8 cellular contexts compared by ENCODE assay signal in genomic region chr1:56645663-56646330, GRCh38. TPM values are rescaled to one million over a fixed set of nuclear protein-coding genes. Genes with fewer than 3 reads are reported as not detected.
DNase-seq lines count a peak whose midpoint lies in the region; ATAC-seq and TF ChIP-seq lines count a peak whose summit lies in the region.

No MANE protein-coding gene starts in this region.

- TF ChIP-seq CTCF in SK-N-SH (IDR thresholded peaks at IDR 0.05), result no peak
- TF ChIP-seq CTCF in omental fat pad (IDR thresholded peaks at IDR 0.05), result no peak

- no peaks in the 10 kb centered on the region for H3K4me1 Mint-ChIP-seq in activated naive CD4-positive, alpha-beta T cell treated with anti-CD3 and anti-CD28 coated beads, Interleukin-2, amount 10 ng/mL, durations not matched to agents 7 days and 5 days

- no peaks in the 10 kb centered on the region for H3K27me3 ChIP-seq in SK-N-SH (ENCODE audit: insufficient read depth)

- no peaks in the 10 kb centered on the region for H3K36me3 Mint-ChIP-seq in activated naive CD4-positive, alpha-beta T cell treated with anti-CD3 and anti-CD28 coated beads, Interleukin-2, amount 10 ng/mL, durations not matched to agents 7 days and 5 days

- H3K9ac ChIP-seq in SK-N-SH, result peak overlapping the region; percentile 60

- peaks cover 20% of the 10 kb centered on the region for H3F3A ChIP-seq in SK-N-SH (replicated peaks; ENCODE audit: insufficient read depth)

- DNase-seq in activated naive CD4-positive, alpha-beta T cell treated with anti-CD3 and anti-CD28 coated beads, Interleukin-2, amount 10 ng/mL, durations not matched to agents 7 days and 5 days, result no peak
- DNase-seq in activated naive CD4-positive, alpha-beta T cell treated with anti-CD3 and anti-CD28 coated beads, Interleukin-2, amount 50 U/mL, for 16 hours, result no peak
- DNase-seq in SK-N-SH, result peak; percentile 34
- peak; percentile 15 for DNase-seq in globus pallidus (ENCODE audit: low spot score)
- no peak for DNase-seq in omental fat pad (ENCODE audit: low spot score)
- no peak for DNase-seq in RKO (ENCODE audit: low spot score)
- no peak for DNase-seq in NK-92 treated with Interleukin-12 subunit alpha and Interleukin-12 subunit beta, amount 100 ng/mL, for 24 hours (lab: John Stamatoyannopoulos, UW)
- no peak for DNase-seq in HUDEP-2 (lab: John Stamatoyannopoulos, UW; ENCODE audit: unreplicated experiment in 76 of 76)

- peak overlapping the region in 1 of 2 experiments; percentile 67; a peak in 2 of 4 replicates for H3K27ac ChIP-seq in SK-N-SH (ENCODE audit: low read depth in 2 of 2, low read length in 1 of 2)

- peak overlapping the region; percentile 18 for H3K4me3 Mint-ChIP-seq in activated naive CD4-positive, alpha-beta T cell treated with anti-CD3 and anti-CD28 coated beads, Interleukin-2, amount 10 ng/mL, durations not matched to agents 7 days and 5 days

- no peaks in the 10 kb centered on the region for H3K9me2 ChIP-seq in SK-N-SH

- no peaks in the 10 kb centered on the region for H4K20me1 ChIP-seq in SK-N-SH (ENCODE audit: insufficient read depth)

- TF ChIP-seq RAD21 in SK-N-SH (IDR thresholded peaks at IDR 0.05; ENCODE audit: low read length), result no peak

- CTCF ChIA-PET in activated naive CD4-positive, alpha-beta T cell treated with anti-CD3 and anti-CD28 coated beads, Interleukin-2, amount 10 ng/mL, durations not matched to agents 7 days and 5 days (lab: Charles Lee), result no interaction called here
- CTCF ChIA-PET in SK-N-SH (lab: Yijun Ruan, JAX), result interaction anchor here (1.6 kb wide), 1 partner anchor 61 kb away, joined by 6 read pairs; no protein-coding TSS in a partner anchor

- POLR2A ChIA-PET in SK-N-SH (lab: Yijun Ruan, JAX), result no interaction called here

- H3K9me3 Mint-ChIP-seq in activated naive CD4-positive, alpha-beta T cell treated with anti-CD3 and anti-CD28 coated beads, Interleukin-2, amount 10 ng/mL, durations not matched to agents 7 days and 5 days, result no peaks in the 10 kb centered on the region

- peak overlapping the region; percentile 67 to 94 for H3K4me3 ChIP-seq in SK-N-SH (ENCODE audit: low read depth in 2 of 2, low read length in 1 of 2)

- peak overlapping the region; percentile 93 for H2AFZ ChIP-seq in SK-N-SH (ENCODE audit: low read depth)

- H3K36me3 ChIP-seq in SK-N-SH (replicated peaks in 1 of 2; ENCODE audit: control insufficient read depth in 1 of 2, insufficient read depth in 2 of 2, low read length in 1 of 2), result no peaks in the 10 kb centered on the region

- peak overlapping the region; percentile 86 for H3K4me2 ChIP-seq in SK-N-SH

- no peaks in the 10 kb centered on the region for H3K9me3 ChIP-seq in SK-N-SH

- no peak for TF ChIP-seq EP300 in SK-N-SH (IDR thresholded peaks at IDR 0.05; ENCODE audit: borderline replicate concordance in 1 of 2, low read depth in 1 of 2, low read length in 1 of 2)

- WGBS in SK-N-SH (ENCODE audit: low lambda C conversion rate), result 26% methylated on average over 5 of the region's 19 CpGs

- H3K27ac Mint-ChIP-seq in activated naive CD4-positive, alpha-beta T cell treated with anti-CD3 and anti-CD28 coated beads, Interleukin-2, amount 10 ng/mL, durations not matched to agents 7 days and 5 days, result no peak overlapping the region

- H3K79me2 ChIP-seq in SK-N-SH (ENCODE audit: insufficient read depth), result no peaks in the 10 kb centered on the region

- H3K4me1 ChIP-seq in SK-N-SH (ENCODE audit: control insufficient read depth in 1 of 2, insufficient read depth in 2 of 2, low read depth in 1 of 2, low read length in 1 of 2), result peaks cover 0 to 6% of the 10 kb centered on the region in 2 experiments; a peak in 2 of 4 replicates

- H3K27me3 Mint-ChIP-seq in activated naive CD4-positive, alpha-beta T cell treated with anti-CD3 and anti-CD28 coated beads, Interleukin-2, amount 10 ng/mL, durations not matched to agents 7 days and 5 days, result peaks cover 27% of the 10 kb centered on the region

- ATAC-seq in omental fat pad (ENCODE audit: low FRiP score), result peak; percentile 45

TF ChIP-seq in SK-N-SH, 30 proteins besides CTCF, POLR2A, EP300 and RAD21:
- TF ChIP-seq GATA2 (CRISPR knock-in tag; IDR thresholded peaks at IDR 0.05) (no peak), FOXM1 (IDR thresholded peaks at IDR 0.05; ENCODE audit: low read depth) (no peak), SMC3 (IDR thresholded peaks at IDR 0.05; ENCODE audit: low read depth, low read length) (no peak), MXI1 (IDR thresholded peaks at IDR 0.05; ENCODE audit: low read depth, low read length) (no peak), USF1 (IDR thresholded peaks at IDR 0.05; ENCODE audit: borderline replicate concordance, low read depth) (no peak), PBX3 (IDR thresholded peaks at IDR 0.05) (no peak), FOSL2 (IDR thresholded peaks at IDR 0.05; ENCODE audit: borderline replicate concordance, low read depth) (no peak), TAF1 (IDR thresholded peaks at IDR 0.05; ENCODE audit: borderline replicate concordance, low read depth, low read length) (no peak), CHD2 (IDR thresholded peaks at IDR 0.05; ENCODE audit: low read length, partially characterized antibody) (no peak), JUND (IDR thresholded peaks at IDR 0.05) (no peak)

RNA-seq across cellular contexts. Expression of gene PRKAA2, which starts 0.7 kb away (rescaled TPM):
- polyA plus RNA-seq in SK-N-SH (2012; rRNA removed), result 1.5 and 1.8 TPM in 2 replicates
- polyA plus RNA-seq in SK-N-SH (2012; cell fraction: cytosol; rRNA removed), result 1.8 and 2.1 TPM in 2 replicates
- polyA plus RNA-seq in SK-N-SH (2012; cell fraction: nucleus; rRNA removed), result 2.3 and 4.9 TPM in 2 replicates
- 1 to 10 TPM in 3 of 4 donors, under 1 TPM in 1; 0.96 to 3.0 (median 1.9) TPM for total RNA-seq in omental fat pad

Comparison
In these comparisons a context has a peak if more than half of its experiments do, and no peak if none do; other contexts are left out.
1. DNase-seq: peak in SK-N-SH (single experiment) and globus pallidus (single experiment); none in activated naive CD4-positive, alpha-beta T cell treated with anti-CD3 and anti-CD28 coated beads, Interleukin-2, amount 10 ng/mL, durations not matched to agents 7 days and 5 days (single experiment), activated naive CD4-positive, alpha-beta T cell treated with anti-CD3 and anti-CD28 coated beads, Interleukin-2, amount 50 U/mL, for 16 hours (single experiment), omental fat pad (single experiment), RKO (single experiment), NK-92 treated with Interleukin-12 subunit alpha and Interleukin-12 subunit beta, amount 100 ng/mL, for 24 hours (single experiment) and HUDEP-2 (0 of 76).